In the genomic region with DNA sequence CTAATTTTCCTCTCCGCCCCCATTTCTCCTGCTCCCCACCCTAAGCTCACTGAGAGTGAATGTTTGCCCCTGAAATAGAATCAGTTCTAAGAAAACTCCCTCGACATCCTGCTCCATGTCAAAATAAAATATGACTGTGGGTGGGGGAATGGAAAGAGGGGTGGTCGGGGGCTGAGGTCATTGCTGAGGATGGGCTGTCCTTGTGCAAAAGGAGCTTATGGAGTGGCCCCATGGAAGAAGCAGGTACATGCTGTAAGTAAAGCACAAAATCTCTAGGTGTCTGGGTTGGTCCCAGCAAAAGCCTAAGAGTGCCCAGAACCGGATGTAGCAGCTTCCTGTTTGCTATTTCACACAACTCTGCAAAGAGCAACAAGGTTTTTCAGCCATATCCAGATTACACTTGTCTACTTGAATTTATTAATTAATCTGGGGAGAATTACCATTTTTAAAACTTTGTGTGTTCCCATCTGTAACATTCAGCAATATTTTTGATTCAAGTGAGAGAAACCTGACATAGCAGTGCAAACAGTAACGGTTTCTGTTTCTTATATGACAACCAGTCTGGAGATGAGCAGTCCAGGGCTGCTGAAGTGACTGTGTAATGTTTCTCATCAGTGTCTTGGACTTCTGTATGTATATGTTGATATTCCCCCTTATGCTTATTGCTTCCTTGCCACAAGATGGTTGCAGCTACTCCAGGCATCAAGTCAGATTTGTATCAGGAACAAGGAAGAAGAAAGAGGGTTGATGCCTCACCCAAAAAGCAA, we compare ENCODE assay signal across 10 cellular contexts. TPM values are rescaled to one million over a fixed set of nuclear protein-coding genes. Genes with fewer than 3 reads are reported as not detected.
DNase-seq lines count a peak whose midpoint lies in the region; ATAC-seq and TF ChIP-seq lines count a peak whose summit lies in the region.
"Had no signal": no experiment of that assay in that cellular context is flagged by ENCODE, and none has a peak within 500 bp of the region (broad histone marks: within the 10 kb centered on the region; RNA-seq: fewer than 3 reads in every experiment).

No MANE protein-coding gene starts in this region.

- peaks cover 80% of the 10 kb centered on the region for H3K4me1 Mint-ChIP-seq in activated CD4-positive, alpha-beta memory T cell treated with anti-CD3 and anti-CD28 coated beads for 36 hours (ENCODE audit: low read depth)
- peaks cover 36 to 71% of the 10 kb centered on the region in 2 donors for H3K4me1 Mint-ChIP-seq in stimulated activated naive B cell treated with anti-CD40 and anti-IgM and Interleukin-4, amounts not matched to agents 10 μg/mL and 1 μg/mL and 100 μg/mL, for 72 hours

- POLR2A ChIA-PET in activated CD4-positive, alpha-beta memory T cell treated with anti-CD3 and anti-CD28 coated beads for 36 hours (lab: Charles Lee) = interaction anchor here (1.0 to 2.9 kb wide), 6 partner anchors 10 to 231 kb away, joined by 3 to 16 read pairs (median 3); partner anchors contain the start of genes GZMB and GZMH
- POLR2A ChIA-PET in PC-9 (lab: Charles Lee; ENCODE audit: unreplicated experiment) = no interaction called here

- peaks cover 0 to 5% of the 10 kb centered on the region in 2 donors for H3K27me3 ChIP-seq in tibial artery
- no peaks in the 10 kb centered on the region; the same call in 1 of the 2 replicates for H3K27me3 ChIP-seq in PC-9 (ENCODE audit: insufficient read depth, low read depth)

- H4K20me1 ChIP-seq in PC-9 (ENCODE audit: insufficient read depth) = no peaks in the 10 kb centered on the region

- BruUV-seq in PC-9 (replicated peaks; lab: Mats Ljungman, UMichigan) = no TSS peak

- peaks cover 4% of the 10 kb centered on the region for H3K9me3 Mint-ChIP-seq in activated CD4-positive, alpha-beta memory T cell treated with anti-CD3 and anti-CD28 coated beads for 36 hours
- peaks cover 0 to 4% of the 10 kb centered on the region in 2 donors for H3K9me3 Mint-ChIP-seq in stimulated activated naive B cell treated with anti-CD40 and anti-IgM and Interleukin-4, amounts not matched to agents 10 μg/mL and 1 μg/mL and 100 μg/mL, for 72 hours

- no peaks in the 10 kb centered on the region for H3K9me2 ChIP-seq in PC-9 (ENCODE audit: insufficient read depth)

- no peak overlapping the region for H2AFZ ChIP-seq in PC-9

- H3F3A ChIP-seq in PC-9 (ENCODE audit: insufficient read depth, low read depth) = no peaks in the 10 kb centered on the region

- no peaks in the 10 kb centered on the region for H3K27me3 Mint-ChIP-seq in activated CD4-positive, alpha-beta memory T cell treated with anti-CD3 and anti-CD28 coated beads for 36 hours
- H3K27me3 Mint-ChIP-seq in stimulated activated naive B cell treated with anti-CD40 and anti-IgM and Interleukin-4, amounts not matched to agents 10 μg/mL and 1 μg/mL and 100 μg/mL, for 72 hours = no peaks in the 10 kb centered on the region

- no peak overlapping the region for H3K27ac ChIP-seq in tibial artery
- no peak overlapping the region for H3K27ac ChIP-seq in PC-9

- no peak for TF ChIP-seq CTCF in tibial artery (IDR thresholded peaks at IDR 0.05)
- TF ChIP-seq CTCF in PC-9 (conservative IDR thresholded peaks at IDR 0.05) = no peak

- ATAC-seq in HG03103 (IDR thresholded peaks at IDR 0.05; ENCODE audit: low read depth, unreplicated experiment) = peak; percentile 41
- peak; percentile 27 to 38 for ATAC-seq in stimulated activated naive B cell treated with anti-CD40 and anti-IgM and Interleukin-4, amounts not matched to agents 10 μg/mL and 1 μg/mL and 100 μg/mL, for 72 hours (replicated peaks)

- no peak overlapping the region for H3K4me2 ChIP-seq in PC-9

- intact Hi-C loops in activated CD4-positive, alpha-beta memory T cell treated with anti-CD3 and anti-CD28 coated beads for 36 hours (cut with micrococcal nuclease) = loop anchor here (1.0 kb wide), 1 partner anchor 232 kb away; the partner anchor contains the start of gene SDR39U1
- intact Hi-C loops in tibial artery (cut with DNase I; ENCODE audit: low total_unique reads) = no loop called here
- intact Hi-C loops in PC-9 (cut with micrococcal nuclease; ENCODE audit: unreplicated experiment) = no loop called here

- peaks cover 0 to 7% (median 0%) of the 10 kb centered on the region in 4 donors for H3K4me1 ChIP-seq in tibial artery
- H3K4me1 ChIP-seq in PC-9 (replicated peaks; ENCODE audit: insufficient read depth) = no peaks in the 10 kb centered on the region

- peak overlapping the region; percentile 62 for H3K4me3 Mint-ChIP-seq in activated CD4-positive, alpha-beta memory T cell treated with anti-CD3 and anti-CD28 coated beads for 36 hours
- peak overlapping the region; percentile 86 to 88 for H3K4me3 Mint-ChIP-seq in stimulated activated naive B cell treated with anti-CD40 and anti-IgM and Interleukin-4, amounts not matched to agents 10 μg/mL and 1 μg/mL and 100 μg/mL, for 72 hours

- H3K9me3 ChIP-seq in tibial artery = no peaks in the 10 kb centered on the region
- H3K9me3 ChIP-seq in PC-9 (ENCODE audit: insufficient read depth, low read depth) = no peaks in the 10 kb centered on the region

- DNase-seq in activated CD4-positive, alpha-beta T cell treated with anti-CD3 and anti-CD28 coated beads for 4 hours = peak; percentile 34 to 43
- DNase-seq in activated CD4-positive, alpha-beta T cell treated with anti-CD3 and anti-CD28 coated beads for 1 hour = no peak
- peak; percentile 53 for DNase-seq in activated CD4-positive, alpha-beta memory T cell treated with anti-CD3 and anti-CD28 coated beads for 36 hours
- no peak for DNase-seq in stimulated activated naive B cell treated with anti-CD40 and anti-IgM and Interleukin-4, amounts not matched to agents 10 μg/mL and 1 μg/mL and 100 μg/mL, for 72 hours
- no peak for DNase-seq in NCI-H146 (lab: John Stamatoyannopoulos, UW)
- no peak for DNase-seq in tibial artery
- DNase-seq in PC-9 = no peak

- no peaks in the 10 kb centered on the region for H3K36me3 ChIP-seq in tibial artery
- H3K36me3 ChIP-seq in PC-9 (ENCODE audit: low read depth) = no peaks in the 10 kb centered on the region

- H3K27ac Mint-ChIP-seq in activated CD4-positive, alpha-beta memory T cell treated with anti-CD3 and anti-CD28 coated beads for 36 hours = peak overlapping the region; percentile 94
- peak overlapping the region; percentile 98 for H3K27ac Mint-ChIP-seq in stimulated activated naive B cell treated with anti-CD40 and anti-IgM and Interleukin-4, amounts not matched to agents 10 μg/mL and 1 μg/mL and 100 μg/mL, for 72 hours

- no peaks in the 10 kb centered on the region for H3K79me2 ChIP-seq in PC-9 (ENCODE audit: low read depth)

- H3K36me3 Mint-ChIP-seq in activated CD4-positive, alpha-beta memory T cell treated with anti-CD3 and anti-CD28 coated beads for 36 hours = peaks cover 1% of the 10 kb centered on the region
- H3K36me3 Mint-ChIP-seq in stimulated activated naive B cell treated with anti-CD40 and anti-IgM and Interleukin-4, amounts not matched to agents 10 μg/mL and 1 μg/mL and 100 μg/mL, for 72 hours = peaks cover 4 to 7% of the 10 kb centered on the region in 2 donors

- H3K4me3 ChIP-seq in tibial artery (no peak overlapping the region), PC-9 (no peak overlapping the region)

- CTCF ChIA-PET in activated CD4-positive, alpha-beta memory T cell treated with anti-CD3 and anti-CD28 coated beads for 36 hours (lab: Charles Lee) = interaction anchor here (1.0 to 4.1 kb wide), 10 partner anchors 11 to 68 kb away, joined by 3 to 19 read pairs (median 4); partner anchors contain the start of genes GZMB and GZMH
- CTCF ChIA-PET in PC-9 (lab: Charles Lee) = no interaction called here

RNA-seq across cellular contexts. Expression of gene GZMB, which starts 40.4 kb away (rescaled TPM):
- total RNA-seq in activated CD4-positive, alpha-beta memory T cell treated with anti-CD3 and anti-CD28 coated beads for 36 hours = 1,000 to 10,000 TPM; 2,258 to 2,294 TPM
- total RNA-seq in PC-9 (2021) = not detected in 2 replicates
- total RNA-seq: kidney epithelial cell, urinary bladder had no signal

Comparison
In these comparisons a context has a peak if more than half of its experiments do, and no peak if none do; other contexts are left out.
1. DNase-seq: peak in activated CD4-positive, alpha-beta T cell treated with anti-CD3 and anti-CD28 coated beads for 4 hours (2 of 2) and activated CD4-positive, alpha-beta memory T cell treated with anti-CD3 and anti-CD28 coated beads for 36 hours (single experiment); none in activated CD4-positive, alpha-beta T cell treated with anti-CD3 and anti-CD28 coated beads for 1 hour (single experiment), stimulated activated naive B cell treated with anti-CD40 and anti-IgM and Interleukin-4, amounts not matched to agents 10 μg/mL and 1 μg/mL and 100 μg/mL, for 72 hours (single experiment), NCI-H146 (single experiment), tibial artery (0 of 2) and PC-9 (0 of 2).
2. RNA of gene GZMB, which starts 40.4 kb away (total RNA-seq): 2,258 to 2,294 TPM in activated CD4-positive, alpha-beta memory T cell treated with anti-CD3 and anti-CD28 coated beads for 36 hours; not detected in PC-9; every median in the first group is over 1,000 times any median in the second.